ENCODE assay signal across 8 cellular contexts in the genomic region with DNA sequence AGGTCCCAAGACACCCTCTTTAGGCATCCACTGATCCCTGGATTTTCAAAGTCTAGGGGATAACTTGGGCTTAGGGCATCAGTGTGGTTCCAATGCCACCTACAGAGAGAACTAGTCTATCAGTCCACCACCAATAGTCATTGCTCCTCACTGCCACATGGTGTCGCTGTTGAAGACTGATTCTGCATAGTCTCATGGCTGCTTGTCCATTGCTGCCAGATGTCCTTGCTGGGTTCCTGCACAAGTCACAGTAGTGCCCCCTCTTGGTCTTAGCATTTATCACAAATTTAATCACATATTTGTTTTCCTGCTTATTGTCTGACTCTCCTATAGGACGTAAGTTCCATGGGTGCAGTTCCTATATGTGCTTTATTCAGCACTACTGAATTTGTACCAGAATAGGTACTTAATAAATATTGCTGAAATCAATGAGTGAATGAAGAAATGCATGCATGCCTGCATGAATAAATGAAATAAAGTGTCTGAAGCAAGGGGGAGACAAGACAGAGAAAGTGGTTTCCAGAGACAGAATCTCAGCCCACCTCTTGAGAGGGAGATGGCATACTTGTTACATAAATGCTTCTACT. TPM values are rescaled to one million over a fixed set of nuclear protein-coding genes. Genes with fewer than 3 reads are reported as not detected.
A peak's percentile ranks its signal among the peaks of the same experiment; 100 is the strongest.
DNase-seq lines count a peak whose midpoint lies in the region.

No MANE protein-coding gene starts in this region.

- H2BK12ac ChIP-seq in neuronal stem cell (ENCODE audit: low read length): no peak overlapping the region

- no peak overlapping the region for H4K8ac ChIP-seq in neuronal stem cell (ENCODE audit: low read depth, low read length)

- no peak overlapping the region for H3K14ac ChIP-seq in neuronal stem cell (ENCODE audit: low read length)

- no peak overlapping the region for H2BK5ac ChIP-seq in neuronal stem cell (ENCODE audit: low read length)

- H3K9ac ChIP-seq in neuronal stem cell (ENCODE audit: low read depth, low read length, poor library complexity): no peak overlapping the region

- no CpG with 5 or more reads among the region's 2 CpGs for WGBS in neuronal stem cell (ENCODE audit: extremely low coverage in 2 of 2, insufficient read length in 2 of 2, insufficient replicate concordance in 1 of 2), 2 donors

- no peak overlapping the region for H3K4me2 ChIP-seq in neuronal stem cell (ENCODE audit: insufficient read depth, low read length, poor library complexity, severe bottlenecking)

- H2BK120ac ChIP-seq in neuronal stem cell (ENCODE audit: low read depth, low read length): no peak overlapping the region

- H3K79me1 ChIP-seq in neuronal stem cell (ENCODE audit: low read depth, low read length): no peaks in the 10 kb centered on the region

- DNase-seq in NCI-H1417 (lab: John Stamatoyannopoulos, UW) (peak in 2 of 3 experiments; percentile 21 to 48), NCI-H1417 treated with DMSO at 0.1 percent for 48 hours (lab: John Stamatoyannopoulos, UW) (no peak), NAMALWA (ENCODE audit: low spot score) (peak; percentile 91), UCSD-AML1 (lab: John Stamatoyannopoulos, UW; ENCODE audit: unreplicated experiment) (peak; percentile 36), neuronal stem cell (ENCODE audit: low spot score) (peak; percentile 27), GM03348 (ENCODE audit: low spot score) (no peak), DMS153 (lab: John Stamatoyannopoulos, UW) (no peak)
- peak; percentile 14 for DNase-seq in effector CD4-positive, alpha-beta T cell

- H3K9me3 ChIP-seq in neuronal stem cell (replicated peaks in 1 of 2; ENCODE audit: control insufficient read depth in 2 of 2, insufficient read depth in 1 of 2, low read depth in 1 of 2, low read length in 2 of 2): peaks cover 7 to 10% of the 10 kb centered on the region in 2 donors

- no peak overlapping the region for H4K91ac ChIP-seq in neuronal stem cell (ENCODE audit: low read depth, low read length, poor library complexity)

- no peaks in the 10 kb centered on the region for H3K36me3 ChIP-seq in neuronal stem cell (replicated peaks in 1 of 2; ENCODE audit: control insufficient read depth in 2 of 2, insufficient read depth in 2 of 2, low read length in 2 of 2)

- no peak overlapping the region for H2AFZ ChIP-seq in neuronal stem cell (ENCODE audit: low read length)

- no peak overlapping the region for H3K27ac ChIP-seq in neuronal stem cell (replicated peaks; ENCODE audit: low read length)

- no peak overlapping the region for H3K4me3 ChIP-seq in neuronal stem cell (ENCODE audit: low read length in 2 of 2)

- H2BK15ac ChIP-seq in neuronal stem cell (ENCODE audit: low read length): no peak overlapping the region

- no peak overlapping the region for H3K4ac ChIP-seq in neuronal stem cell (ENCODE audit: low read length)

- H3K4me1 ChIP-seq in neuronal stem cell (ENCODE audit: control insufficient read depth in 2 of 2, insufficient read depth in 1 of 2, low read depth in 1 of 2, low read length in 2 of 2): no peaks in the 10 kb centered on the region

- no peak overlapping the region for H3K18ac ChIP-seq in neuronal stem cell (ENCODE audit: low read length)

- H3K23ac ChIP-seq in neuronal stem cell (ENCODE audit: low read depth, low read length, poor library complexity): no peak overlapping the region

- no peaks in the 10 kb centered on the region for H3K27me3 ChIP-seq in neuronal stem cell (ENCODE audit: control insufficient read depth in 3 of 3, insufficient read depth in 3 of 3, low read depth in 1 of 3, low read length in 3 of 3)

- no peak overlapping the region for H2AK5ac ChIP-seq in neuronal stem cell (ENCODE audit: low read depth, low read length)

RNA-seq across cellular contexts. Expression of a gene that starts 45.9 kb away (rescaled TPM):
- 147 TPM for polyA plus RNA-seq in neuronal stem cell (2013, experiment 1 of 2)
- polyA plus RNA-seq in neuronal stem cell (2013, experiment 2 of 2): 144 TPM

Comparison
In these comparisons a context has a peak if more than half of its experiments do, and no peak if none do; other contexts are left out.
1. DNase-seq: peak in NCI-H1417 (2 of 3), NAMALWA (single experiment), UCSD-AML1 (single experiment), effector CD4-positive, alpha-beta T cell (single experiment) and neuronal stem cell (single experiment); none in NCI-H1417 treated with DMSO at 0.1 percent for 48 hours (single experiment), GM03348 (single experiment) and DMS153 (single experiment).